8 cellular contexts compared by ENCODE assay signal in genomic region chr1:15683411-15684039, GRCh38. TPM values are rescaled to one million over a fixed set of nuclear protein-coding genes. Genes with fewer than 3 reads are reported as not detected.
DNase-seq lines count a peak whose midpoint lies in the region; ATAC-seq and TF ChIP-seq lines count a peak whose summit lies in the region.

No MANE protein-coding gene starts in this region.

- 37% methylated on average over 18 of the region's 18 CpGs for WGBS in urinary bladder

- no peaks in the 10 kb centered on the region for H3K9me3 Mint-ChIP-seq in activated naive CD4-positive, alpha-beta T cell treated with anti-CD3 and anti-CD28 coated beads, Interleukin-2, amount 50 U/mL, for 24 hours
- no peaks in the 10 kb centered on the region for H3K9me3 Mint-ChIP-seq in central memory CD8-positive, alpha-beta T cell
- H3K9me3 Mint-ChIP-seq in mesothelial cell of epicardium = no peaks in the 10 kb centered on the region

- H3K36me3 ChIP-seq in urinary bladder (ENCODE audit: insufficient read depth) = no peaks in the 10 kb centered on the region

- H3K27ac Mint-ChIP-seq in activated naive CD4-positive, alpha-beta T cell treated with anti-CD3 and anti-CD28 coated beads, Interleukin-2, amount 50 U/mL, for 24 hours = peak overlapping the region; percentile 65
- peak overlapping the region; percentile 80 for H3K27ac Mint-ChIP-seq in central memory CD8-positive, alpha-beta T cell (ENCODE audit: low read depth)
- H3K27ac Mint-ChIP-seq in mesothelial cell of epicardium = peak overlapping the region; percentile 86

- peak overlapping the region; percentile 95 for H3K27ac ChIP-seq in urinary bladder (ENCODE audit: low read depth)

- ATAC-seq in central memory CD8-positive, alpha-beta T cell (replicated peaks; ENCODE audit: extremely low read depth, poor library complexity, severe bottlenecking) = no peak
- ATAC-seq in HG03460 (IDR thresholded peaks at IDR 0.05; ENCODE audit: unreplicated experiment) = no peak

- DNase-seq in activated naive CD4-positive, alpha-beta T cell treated with Interleukin-2 at 50 U/mL for 16 hours = no peak
- DNase-seq in central memory CD8-positive, alpha-beta T cell (ENCODE audit: low spot score in 2 of 2) = no peak
- no peak for DNase-seq in mesothelial cell of epicardium (ENCODE audit: low spot score in 2 of 2, unreplicated experiment in 2 of 2)
- no peak for DNase-seq in H4 (ENCODE audit: low spot score)
- no peak for DNase-seq in effector CD8-positive, alpha-beta T cell (lab: John Stamatoyannopoulos, UW)

- peak overlapping the region; percentile 96 for H3K4me3 ChIP-seq in urinary bladder (ENCODE audit: low read depth, low read length)

- H3K4me3 Mint-ChIP-seq in activated naive CD4-positive, alpha-beta T cell treated with anti-CD3 and anti-CD28 coated beads, Interleukin-2, amount 50 U/mL, for 24 hours = peak overlapping the region; percentile 80
- peak overlapping the region; percentile 74 for H3K4me3 Mint-ChIP-seq in central memory CD8-positive, alpha-beta T cell
- peak overlapping the region; percentile 62 for H3K4me3 Mint-ChIP-seq in mesothelial cell of epicardium

- no peaks in the 10 kb centered on the region for H3K27me3 Mint-ChIP-seq in activated naive CD4-positive, alpha-beta T cell treated with anti-CD3 and anti-CD28 coated beads, Interleukin-2, amount 50 U/mL, for 24 hours
- no peaks in the 10 kb centered on the region for H3K27me3 Mint-ChIP-seq in central memory CD8-positive, alpha-beta T cell
- H3K27me3 Mint-ChIP-seq in mesothelial cell of epicardium (ENCODE audit: low read depth) = no peaks in the 10 kb centered on the region

- no peaks in the 10 kb centered on the region for H3K4me1 ChIP-seq in urinary bladder (ENCODE audit: insufficient read depth)

- TF ChIP-seq CTCF in mesothelial cell of epicardium (IDR thresholded peaks at IDR 0.05; ENCODE audit: unreplicated experiment) = no peak

- H3K4me1 Mint-ChIP-seq in activated naive CD4-positive, alpha-beta T cell treated with anti-CD3 and anti-CD28 coated beads, Interleukin-2, amount 50 U/mL, for 24 hours = peaks cover 28% of the 10 kb centered on the region
- peaks cover 27% of the 10 kb centered on the region for H3K4me1 Mint-ChIP-seq in central memory CD8-positive, alpha-beta T cell
- H3K4me1 Mint-ChIP-seq in mesothelial cell of epicardium = peaks cover 24% of the 10 kb centered on the region

- H3K36me3 Mint-ChIP-seq in activated naive CD4-positive, alpha-beta T cell treated with anti-CD3 and anti-CD28 coated beads, Interleukin-2, amount 50 U/mL, for 24 hours = peaks cover 4% of the 10 kb centered on the region
- peaks cover 8% of the 10 kb centered on the region for H3K36me3 Mint-ChIP-seq in central memory CD8-positive, alpha-beta T cell (ENCODE audit: insufficient read depth)
- H3K36me3 Mint-ChIP-seq in mesothelial cell of epicardium = peaks cover 7% of the 10 kb centered on the region

RNA-seq across cellular contexts. Expression of gene PLEKHM2, which starts 0.6 kb away (rescaled TPM):
- total RNA-seq in mesothelial cell of epicardium (59.9 to 63.0 TPM (median 60.6 TPM) in 3 replicates), urinary bladder (23.5 TPM)
- polyA plus RNA-seq in urinary bladder = 53.5 TPM
- total RNA-seq in H4 (2014; rRNA removed; shearing (Covaris generic)) = 13.4 and 18.6 TPM in 2 replicates

RNA-seq across cellular contexts. Expression of gene SLC25A34, which starts 52.5 kb away (rescaled TPM):
- total RNA-seq in mesothelial cell of epicardium = 6.1 to 7.0 TPM (median 6.6 TPM) in 3 replicates
- 0.90 TPM for total RNA-seq in urinary bladder
- 1.3 TPM for polyA plus RNA-seq in urinary bladder
- 0.10 and 0.47 TPM in 2 replicates for total RNA-seq in H4 (2014; rRNA removed; shearing (Covaris generic))

RNA-seq across cellular contexts. Expression of gene TMEM82, which starts 58.8 kb away (rescaled TPM):
- total RNA-seq in mesothelial cell of epicardium (not detected in 3 replicates), urinary bladder (not detected)
- polyA plus RNA-seq in urinary bladder = not detected
- not detected in 2 replicates for total RNA-seq in H4 (2014; rRNA removed; shearing (Covaris generic))
